ENCODE assay signal across 20 cellular contexts in the genomic region with DNA sequence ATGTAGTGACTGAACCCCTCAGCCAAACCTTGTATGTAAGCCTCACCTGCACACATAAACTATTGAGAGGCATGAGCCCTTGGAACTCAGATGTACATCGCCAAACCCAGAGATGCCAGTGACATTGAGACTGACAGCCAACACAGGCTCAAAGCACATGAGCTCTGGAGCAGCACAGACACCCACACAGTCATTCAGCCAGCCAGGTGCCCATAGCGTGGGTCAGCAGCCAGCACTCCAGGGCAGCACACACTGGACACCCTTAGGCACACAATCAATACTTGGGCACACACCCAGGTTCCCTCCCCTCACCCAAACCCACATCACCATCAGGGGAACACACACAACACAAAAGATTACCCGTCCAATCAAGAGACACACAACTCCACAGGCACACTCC. TPM values are rescaled to one million over a fixed set of nuclear protein-coding genes. Genes with fewer than 3 reads are reported as not detected.
"Had no signal": no experiment of that assay in that cellular context is flagged by ENCODE, and none has a peak within 500 bp of the region (broad histone marks: within the 10 kb centered on the region; RNA-seq: fewer than 3 reads in every experiment).

No MANE protein-coding gene starts in this region.

- H3K27me3 ChIP-seq: ovary, stomach, vagina had no signal

- H3K4me3 ChIP-seq: coronary artery, gastroesophageal sphincter, left ventricle myocardium inferior, ovary, stomach, thoracic aorta, vagina had no signal

- H3K36me3 Mint-ChIP-seq: activated CD8-positive, alpha-beta memory T cell treated with anti-CD3 and anti-CD28 coated beads, Interleukin-2, amount 10 ng/mL, durations not matched to agents 7 days and 5 days had no signal

- DNase-seq: activated B cell treated with CpG ODN at 0.5 μM for 24 hours; activated CD8-positive, alpha-beta memory T cell treated with anti-CD3 and anti-CD28 coated beads, Interleukin-2, amount 10 ng/mL, durations not matched to agents 7 days and 5 days; activated gamma-delta T cell treated with Interleukin-2 at 50 U/mL for 16 hours; activated naive CD8-positive, alpha-beta T cell treated with anti-CD3 and anti-CD28 coated beads, Interleukin-2, amount 10 ng/mL, durations not matched to agents 7 days and 5 days; activated T-cell treated with anti-CD3 and anti-CD28 coated beads, Interleukin-2, amount 50 U/mL, for 24 hours; caudate nucleus; effector memory CD4-positive, alpha-beta T cell; left ventricle myocardium inferior; stimulated activated CD4-positive, alpha-beta T cell treated with anti-CD3 and anti-CD28 coated beads, Interleukin-15, amount 100 ng/mL, for 24 hours; stimulated activated CD4-positive, alpha-beta T cell treated with anti-CD3 and anti-CD28 coated beads, Interleukin-4, amount 100 ng/mL, for 4 hours; stomach; T-helper 2 cell had no signal

- H3K9me3 ChIP-seq: gastroesophageal sphincter, left ventricle myocardium inferior, ovary, stomach, thoracic aorta, vagina had no signal

- H3K27ac Mint-ChIP-seq: activated B cell treated with CpG ODN at 0.5 μM for 24 hours; activated CD8-positive, alpha-beta memory T cell treated with anti-CD3 and anti-CD28 coated beads, Interleukin-2, amount 10 ng/mL, durations not matched to agents 7 days and 5 days; activated naive CD8-positive, alpha-beta T cell treated with anti-CD3 and anti-CD28 coated beads, Interleukin-2, amount 10 ng/mL, durations not matched to agents 7 days and 5 days; activated T-cell treated with anti-CD3 and anti-CD28 coated beads, Interleukin-2, amount 50 U/mL, for 24 hours had no signal

- ATAC-seq: activated CD8-positive, alpha-beta memory T cell treated with anti-CD3 and anti-CD28 coated beads, Interleukin-2, amount 10 ng/mL, durations not matched to agents 7 days and 5 days; gastroesophageal sphincter had no signal

- H3K4me3 Mint-ChIP-seq: activated B cell treated with CpG ODN at 0.5 μM for 24 hours; activated CD8-positive, alpha-beta memory T cell treated with anti-CD3 and anti-CD28 coated beads, Interleukin-2, amount 10 ng/mL, durations not matched to agents 7 days and 5 days; activated naive CD8-positive, alpha-beta T cell treated with anti-CD3 and anti-CD28 coated beads, Interleukin-2, amount 10 ng/mL, durations not matched to agents 7 days and 5 days; activated T-cell treated with anti-CD3 and anti-CD28 coated beads, Interleukin-2, amount 50 U/mL, for 24 hours; neural crest cell had no signal

- H3K36me3 ChIP-seq: gastroesophageal sphincter, left ventricle myocardium inferior, ovary, stomach, thoracic aorta, vagina had no signal

- H3K9me3 Mint-ChIP-seq: activated B cell treated with CpG ODN at 0.5 μM for 24 hours; activated naive CD8-positive, alpha-beta T cell treated with anti-CD3 and anti-CD28 coated beads, Interleukin-2, amount 10 ng/mL, durations not matched to agents 7 days and 5 days; activated T-cell treated with anti-CD3 and anti-CD28 coated beads, Interleukin-2, amount 50 U/mL, for 24 hours; neural crest cell had no signal

- H3K27me3 Mint-ChIP-seq: activated naive CD8-positive, alpha-beta T cell treated with anti-CD3 and anti-CD28 coated beads, Interleukin-2, amount 10 ng/mL, durations not matched to agents 7 days and 5 days had no signal

- H3K27ac ChIP-seq: epithelial cell of prostate, gastroesophageal sphincter, left ventricle myocardium inferior, ovary, stomach, thoracic aorta, vagina had no signal

RNA-seq across cellular contexts. Expression of a gene that starts 41.8 kb away (rescaled TPM):
- total RNA-seq: activated B cell treated with CpG ODN at 0.5 μM for 24 hours, mesenteric fat pad had no signal
